In the genomic region with DNA sequence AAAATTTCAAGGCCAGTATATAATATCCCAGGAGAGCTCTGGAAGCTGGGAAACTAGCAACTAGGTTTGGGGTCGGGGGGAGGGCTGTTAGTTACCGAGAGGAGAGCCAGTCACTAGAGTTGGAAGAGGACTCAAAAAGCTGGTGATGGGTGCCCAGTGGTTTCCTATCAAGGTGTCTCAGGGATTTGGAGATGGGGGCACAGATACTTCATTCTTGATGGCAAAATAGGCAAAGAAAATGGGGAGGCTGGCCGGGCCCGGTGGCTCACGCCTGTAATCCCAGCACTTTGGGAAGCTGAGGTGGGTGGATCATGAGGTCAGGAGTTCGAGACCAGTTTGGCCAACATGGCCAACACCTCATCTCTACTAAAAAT, we compare ENCODE assay signal across 7 cellular contexts. TPM values are rescaled to one million over a fixed set of nuclear protein-coding genes. Genes with fewer than 3 reads are reported as not detected.
DNase-seq lines count a peak whose midpoint lies in the region; ATAC-seq, FAIRE-seq and TF ChIP-seq lines count a peak whose summit lies in the region.

No MANE protein-coding gene starts in this region.

- H3F3A ChIP-seq in smooth muscle cell (ENCODE audit: low read depth), result peaks cover 4% of the 10 kb centered on the region

- CTCF ChIA-PET in HEK293 (lab: Yijun Ruan, JAX), result interaction anchor here (0.8 kb wide), 2 partner anchors 9 to 15 kb away, joined by 5 read pairs; no protein-coding TSS in a partner anchor
- CTCF ChIA-PET in activated B cell treated with CpG ODN at 0.5 μM for 24 hours (lab: Charles Lee), result no interaction called here

- peak overlapping the region; percentile 91 for H3K9ac ChIP-seq in smooth muscle cell (ENCODE audit: low read depth)

- peak overlapping the region; percentile 98 for H3K4me2 ChIP-seq in smooth muscle cell

- H3K4me3 ChIP-seq in HEK293 (ENCODE audit: low read depth, low read length) (peak overlapping the region; percentile 74), right cardiac atrium (ENCODE audit: low read length) (peak overlapping the region; percentile 99), smooth muscle cell (peak overlapping the region; percentile 82)

- peak overlapping the region; percentile 83 for H3K27ac Mint-ChIP-seq in activated B cell treated with CpG ODN at 0.5 μM for 24 hours

- POLR2A ChIA-PET in HEK293 (lab: Yijun Ruan, JAX) (interaction anchor here (0.6 to 3.3 kb wide), 5 partner anchors 43 to 203 kb away, joined by 4 to 22 read pairs (median 7); a partner anchor contains a TSS), activated B cell treated with CpG ODN at 0.5 μM for 24 hours (lab: Charles Lee) (interaction anchor here (0.5 to 3.0 kb wide), 11 partner anchors 9 to 439 kb away, joined by 3 to 22 read pairs (median 8); a partner anchor contains a TSS)

- H3K27ac ChIP-seq in HEK293 (ENCODE audit: extremely low read depth, low read depth, low read length) (no peak overlapping the region; the same call in 1 of the 2 replicates), right cardiac atrium (ENCODE audit: low read length) (peak overlapping the region; percentile 24), smooth muscle cell (ENCODE audit: low read depth) (peak overlapping the region; percentile 84)

- peak overlapping the region; percentile 88 for H3K4me3 Mint-ChIP-seq in activated B cell treated with CpG ODN at 0.5 μM for 24 hours

- TF ChIP-seq CTCF in HEK293 (tag by site-specific recombination; IDR thresholded peaks at IDR 0.05) (no peak), activated B cell treated with CpG ODN at 0.5 μM for 24 hours (IDR thresholded peaks at IDR 0.05) (no peak), smooth muscle cell (IDR thresholded peaks at IDR 0.05; ENCODE audit: borderline replicate concordance, insufficient read depth, poor library complexity, severe bottlenecking) (no peak)

- H3K4me1 Mint-ChIP-seq in activated B cell treated with CpG ODN at 0.5 μM for 24 hours, result peaks cover 61% of the 10 kb centered on the region

- H3K9me3 ChIP-seq in HEK293 (ENCODE audit: control insufficient read depth, insufficient read depth, low read depth, low read length), result no peaks in the 10 kb centered on the region
- H3K9me3 ChIP-seq in right cardiac atrium (ENCODE audit: control insufficient read depth, low read length), result no peaks in the 10 kb centered on the region
- no peaks in the 10 kb centered on the region for H3K9me3 ChIP-seq in smooth muscle cell (replicated peaks; ENCODE audit: low read depth)

- ATAC-seq in activated B cell treated with CpG ODN at 0.5 μM for 24 hours (ENCODE audit: low read depth), result no peak
- no peak for ATAC-seq in right cardiac atrium
- ATAC-seq in HG03280 (IDR thresholded peaks at IDR 0.05; ENCODE audit: unreplicated experiment), result no peak

- H3K9me3 Mint-ChIP-seq in activated B cell treated with CpG ODN at 0.5 μM for 24 hours, result no peaks in the 10 kb centered on the region

- WGBS in right cardiac atrium, result 47% methylated on average over 6 of the region's 6 CpGs
- WGBS in smooth muscle cell (ENCODE audit: low lambda C conversion rate), result 65% methylated on average over 6 of the region's 6 CpGs

- H4K20me1 ChIP-seq in smooth muscle cell (ENCODE audit: low read depth), result peaks cover 14% of the 10 kb centered on the region

- H3K79me2 ChIP-seq in smooth muscle cell (ENCODE audit: low read depth), result peaks cover 34% of the 10 kb centered on the region

- H3K27me3 ChIP-seq in right cardiac atrium (ENCODE audit: control insufficient read depth, insufficient read depth), result no peaks in the 10 kb centered on the region
- H3K27me3 ChIP-seq in smooth muscle cell (ENCODE audit: low read depth), result no peaks in the 10 kb centered on the region

- H3K27me3 Mint-ChIP-seq in activated B cell treated with CpG ODN at 0.5 μM for 24 hours, result no peaks in the 10 kb centered on the region

- peaks cover 45% of the 10 kb centered on the region for H3K36me3 Mint-ChIP-seq in activated B cell treated with CpG ODN at 0.5 μM for 24 hours (ENCODE audit: low read depth)

- H3K4me1 ChIP-seq in HEK293 (ENCODE audit: control insufficient read depth, insufficient read depth, low read length) (peaks cover 4% of the 10 kb centered on the region; the same call in 1 of the 2 replicates), right cardiac atrium (ENCODE audit: control insufficient read depth, insufficient read depth, low read length) (peaks cover 2% of the 10 kb centered on the region), smooth muscle cell (ENCODE audit: low read depth) (peaks cover 17% of the 10 kb centered on the region)

- intact Hi-C loops in activated B cell treated with CpG ODN at 0.5 μM for 24 hours (cut with micrococcal nuclease), result loop anchor here (5.0 to 10.0 kb wide), 2 partner anchors 407 to 1284 kb away; a partner anchor contains a TSS
- intact Hi-C loops in right cardiac atrium (cut with DNase I), result no loop called here

- DNase-seq in activated B cell treated with CpG ODN at 0.5 μM for 24 hours (no peak), right cardiac atrium (no peak), smooth muscle cell (lab: John Stamatoyannopoulos, UW; ENCODE audit: unreplicated experiment) (no peak), NCI-H446 (lab: John Stamatoyannopoulos, UW) (no peak), frontal cortex (ENCODE audit: low spot score in 2 of 2) (no peak)

- H3K36me3 ChIP-seq in HEK293 (ENCODE audit: control insufficient read depth in 2 of 2, insufficient read depth in 1 of 2, low read length in 2 of 2) (peaks cover 17 to 60% of the 10 kb centered on the region in 2 experiments), smooth muscle cell (ENCODE audit: low read depth) (no peaks in the 10 kb centered on the region)

- no peak overlapping the region for H2AFZ ChIP-seq in smooth muscle cell (ENCODE audit: low read depth)

- no peak for FAIRE-seq in frontal cortex (lab: Jason Lieb, UNC)

TF ChIP-seq in HEK293, 187 proteins besides CTCF, POLR2A, EP300 and RAD21:
- TF ChIP-seq ZNF23 (tag by site-specific recombination; IDR thresholded peaks at IDR 0.05; ENCODE audit: borderline replicate concordance), result no peak
- TF ChIP-seq ZNF530 (tag by site-specific recombination; IDR thresholded peaks at IDR 0.05; ENCODE audit: low read depth), result no peak
- no peak for TF ChIP-seq OSR2 (tag by site-specific recombination; IDR thresholded peaks at IDR 0.05)
- TF ChIP-seq ZNF560 (tag by site-specific recombination; IDR thresholded peaks at IDR 0.05; ENCODE audit: borderline replicate concordance), result no peak
- TF ChIP-seq ZNF302 (tag by site-specific recombination; IDR thresholded peaks at IDR 0.05; ENCODE audit: low read depth), result no peak

RNA-seq across cellular contexts. Expression of a gene that starts 0.8 kb away (rescaled TPM):
- total RNA-seq in activated B cell treated with CpG ODN at 0.5 μM for 24 hours (76.0 and 83.4 TPM in 2 replicates), right cardiac atrium (10 to 100 TPM; 55.5 to 70.6 (median 65.4) TPM), smooth muscle cell (30.0 and 39.3 TPM in 2 replicates), frontal cortex (16.3 TPM)
- polyA plus RNA-seq in right cardiac atrium (76.4 TPM), smooth muscle cell (36.9 and 52.2 TPM in 2 replicates)

RNA-seq across cellular contexts. Expression of a gene that starts 6.3 kb away (rescaled TPM):
- total RNA-seq in activated B cell treated with CpG ODN at 0.5 μM for 24 hours (111 and 120 TPM in 2 replicates), right cardiac atrium (100 to 1,000 TPM; 128 to 177 (median 133) TPM), smooth muscle cell (126 and 173 TPM in 2 replicates), frontal cortex (84.8 TPM)
- polyA plus RNA-seq in right cardiac atrium (170 TPM), smooth muscle cell (289 and 298 TPM in 2 replicates)

RNA-seq across cellular contexts. Expression of a gene that starts 8.2 kb away (rescaled TPM):
- total RNA-seq in activated B cell treated with CpG ODN at 0.5 μM for 24 hours, result 19.5 and 25.4 TPM in 2 replicates
- 10 to 100 TPM in 1 of 4 donors, 1 to 10 TPM in 3; 8.6 to 13.2 (median 9.0) TPM for total RNA-seq in right cardiac atrium
- 8.0 TPM for polyA plus RNA-seq in right cardiac atrium
- 8.6 and 10.4 TPM in 2 replicates for total RNA-seq in smooth muscle cell
- 1.9 and 7.9 TPM in 2 replicates for polyA plus RNA-seq in smooth muscle cell
- 35.1 TPM for total RNA-seq in frontal cortex

RNA-seq across cellular contexts. Expression of a gene that starts 20.0 kb away (rescaled TPM):
- total RNA-seq in activated B cell treated with CpG ODN at 0.5 μM for 24 hours (1.9 and 2.2 TPM in 2 replicates), right cardiac atrium (1 to 10 TPM in 2 of 4 donors, under 1 TPM in 1, not detected in 1; 0.62 to 1.2 (median 1.1) TPM), smooth muscle cell (12.0 and 21.5 TPM in 2 replicates), frontal cortex (4.1 TPM)
- polyA plus RNA-seq in right cardiac atrium (0.16 TPM), smooth muscle cell (2.9 and 8.8 TPM in 2 replicates)

RNA-seq across cellular contexts. Expression of a gene that starts 42.8 kb away (rescaled TPM):
- total RNA-seq in activated B cell treated with CpG ODN at 0.5 μM for 24 hours (10.7 and 12.5 TPM in 2 replicates), right cardiac atrium (1 to 10 TPM; 3.9 to 4.9 (median 4.3) TPM), smooth muscle cell (7.5 and 11.6 TPM in 2 replicates), frontal cortex (9.0 TPM)
- polyA plus RNA-seq in right cardiac atrium (2.8 TPM), smooth muscle cell (6.2 and 10.9 TPM in 2 replicates)
